Comparison of ENCODE assay signal across 8 cellular contexts in genomic region chr9:128946945-128947422, GRCh38. TPM values are rescaled to one million over a fixed set of nuclear protein-coding genes. Genes with fewer than 3 reads are reported as not detected.
DNase-seq lines count a peak whose midpoint lies in the region; ATAC-seq and TF ChIP-seq lines count a peak whose summit lies in the region.

No MANE protein-coding gene starts in this region.

- H3K4me1 Mint-ChIP-seq in GM23338: peaks cover 18% of the 10 kb centered on the region
- H3K4me1 Mint-ChIP-seq in stimulated activated effector memory CD8-positive, alpha-beta T cell treated with anti-CD3 and anti-CD28 coated beads, Interleukin-12 subunit alpha, Interleukin-12 subunit beta, amount 100 ng/mL, for 72 hours: peaks cover 22% of the 10 kb centered on the region

- no peaks in the 10 kb centered on the region for H3K9me3 ChIP-seq in NT2/D1 (ENCODE audit: insufficient read depth, low read length)
- H3K9me3 ChIP-seq in breast epithelium: no peaks in the 10 kb centered on the region

- no peaks in the 10 kb centered on the region; the same call in none of the 2 replicates for H4K20me1 ChIP-seq in GM23338 (replicated peaks; ENCODE audit: insufficient read depth)

- H3K36me3 Mint-ChIP-seq in GM23338 (ENCODE audit: low read depth): peaks cover 39% of the 10 kb centered on the region
- H3K36me3 Mint-ChIP-seq in stimulated activated effector memory CD8-positive, alpha-beta T cell treated with anti-CD3 and anti-CD28 coated beads, Interleukin-12 subunit alpha, Interleukin-12 subunit beta, amount 100 ng/mL, for 72 hours: peaks cover 58% of the 10 kb centered on the region

- H3K9ac ChIP-seq in NT2/D1 (ENCODE audit: insufficient read length, low read depth): peak overlapping the region; percentile 98

- H3K4me2 ChIP-seq in GM23338: peak overlapping the region; percentile 99

- H3K9me3 Mint-ChIP-seq in GM23338: no peaks in the 10 kb centered on the region
- no peaks in the 10 kb centered on the region for H3K9me3 Mint-ChIP-seq in stimulated activated effector memory CD8-positive, alpha-beta T cell treated with anti-CD3 and anti-CD28 coated beads, Interleukin-12 subunit alpha, Interleukin-12 subunit beta, amount 100 ng/mL, for 72 hours

- TF ChIP-seq CTCF in GM23338 (conservative IDR thresholded peaks at IDR 0.05; ENCODE audit: low read depth in 2 of 2) (no peak), breast epithelium (IDR thresholded peaks at IDR 0.05) (no peak)

- H3K4me3 ChIP-seq in GM23338 (peak overlapping the region; percentile 99), NT2/D1 (ENCODE audit: insufficient read length, low read depth) (peak overlapping the region; percentile 97), breast epithelium (peak overlapping the region; percentile 89 to 96 (median 94))

- peak overlapping the region; percentile 98 for H3K27ac Mint-ChIP-seq in GM23338
- H3K27ac Mint-ChIP-seq in stimulated activated effector memory CD8-positive, alpha-beta T cell treated with anti-CD3 and anti-CD28 coated beads, Interleukin-12 subunit alpha, Interleukin-12 subunit beta, amount 100 ng/mL, for 72 hours: peak overlapping the region; percentile 98

- no peak for TF ChIP-seq POLR2A in breast epithelium (IDR thresholded peaks at IDR 0.05)

- DNase-seq in DMS79 (lab: John Stamatoyannopoulos, UW): peak; percentile 19
- DNase-seq in GM23338 (ENCODE audit: low spot score): peak; percentile 27
- DNase-seq in NT2/D1 (ENCODE audit: low read depth, low spot score): no peak
- DNase-seq in breast epithelium (ENCODE audit: low spot score in 2 of 2): peak; percentile 30 to 50
- DNase-seq in islet precursor cell: peak; percentile 62
- DNase-seq in stimulated activated effector memory CD8-positive, alpha-beta T cell treated with anti-CD3 and anti-CD28 coated beads, Interleukin-12 subunit alpha, Interleukin-12 subunit beta, amount 100 ng/mL, for 72 hours (ENCODE audit: low spot score in 2 of 2): no peak
- DNase-seq in NOMO-1 treated with DMSO at 0.1 percent for 48 hours (lab: John Stamatoyannopoulos, UW; ENCODE audit: unreplicated experiment): no peak

- H3K27me3 ChIP-seq in GM23338 (ENCODE audit: insufficient read depth): no peaks in the 10 kb centered on the region
- H3K27me3 ChIP-seq in NT2/D1 (ENCODE audit: insufficient read depth, insufficient read length): no peaks in the 10 kb centered on the region
- no peaks in the 10 kb centered on the region for H3K27me3 ChIP-seq in breast epithelium

- peak overlapping the region; percentile 93 for H3K4me3 Mint-ChIP-seq in GM23338
- H3K4me3 Mint-ChIP-seq in stimulated activated effector memory CD8-positive, alpha-beta T cell treated with anti-CD3 and anti-CD28 coated beads, Interleukin-12 subunit alpha, Interleukin-12 subunit beta, amount 100 ng/mL, for 72 hours: peak overlapping the region; percentile 96

- H3F3A ChIP-seq in GM23338 (replicated peaks; ENCODE audit: low read depth): 0 out of 2 replicates have a peak, but pooled peaks cover 6% of the 10 kb centered on the region

- intact Hi-C loops in breast epithelium (cut with DNase I; ENCODE audit: low total_unique reads): loop anchor here (5.0 kb wide), 1 partner anchor 1135 kb away; no protein-coding TSS in a partner anchor

- H3K27ac ChIP-seq in GM23338 (ENCODE audit: low read depth) (peak overlapping the region; percentile 72; the same call in 1 of the 2 replicates), breast epithelium (peak overlapping the region; percentile 92 to 94)

- H3K36me3 ChIP-seq in GM23338 (ENCODE audit: insufficient read depth) (peaks cover 13% of the 10 kb centered on the region; the same call in 1 of the 2 replicates), NT2/D1 (ENCODE audit: insufficient read depth, insufficient read length, low read length) (peaks cover 63% of the 10 kb centered on the region), breast epithelium (no peaks in the 10 kb centered on the region)

- peaks cover 11% of the 10 kb centered on the region for H3K27me3 Mint-ChIP-seq in GM23338 (ENCODE audit: insufficient read depth, low read depth, poor library complexity)

- ATAC-seq in GM23338 (peak; percentile 55), GM18907 (IDR thresholded peaks at IDR 0.05; ENCODE audit: unreplicated experiment) (no peak)
- peak; percentile 32 for ATAC-seq in stimulated activated effector memory CD8-positive, alpha-beta T cell treated with anti-CD3 and anti-CD28 coated beads, Interleukin-12 subunit alpha, Interleukin-12 subunit beta, amount 100 ng/mL, for 72 hours

- peaks cover 35% of the 10 kb centered on the region for H3K79me2 ChIP-seq in GM23338 (replicated peaks; ENCODE audit: insufficient read depth)

- H2AFZ ChIP-seq in GM23338: peak overlapping the region; percentile 69; the same call in 1 of the 2 replicates

- H3K9me2 ChIP-seq in GM23338 (ENCODE audit: insufficient read depth): no peaks in the 10 kb centered on the region

- H3K4me1 ChIP-seq in GM23338 (ENCODE audit: insufficient read depth) (no peaks in the 10 kb centered on the region; the same call in 1 of the 2 replicates), NT2/D1 (ENCODE audit: insufficient read depth, insufficient read length) (peaks cover 9% of the 10 kb centered on the region), breast epithelium (no peaks in the 10 kb centered on the region)

TF ChIP-seq in GM23338, 12 proteins besides CTCF, POLR2A, EP300 and RAD21 (continues in another document):
- no peak for TF ChIP-seq ZNF331 (CRISPR knock-in tag; IDR thresholded peaks at IDR 0.05; ENCODE audit: low read depth)
- no peak for TF ChIP-seq REST (IDR thresholded peaks at IDR 0.05; ENCODE audit: unreplicated experiment)
- TF ChIP-seq STAT1 (IDR thresholded peaks at IDR 0.05; ENCODE audit: unreplicated experiment): no peak
- no peak for TF ChIP-seq EZH2 (IDR thresholded peaks at IDR 0.05; ENCODE audit: low read depth, unreplicated experiment)

RNA-seq across cellular contexts. Expression of gene DOLK, which starts 0.4 kb away (rescaled TPM):
- total RNA-seq in GM23338 (2014; rRNA removed; shearing (Covaris generic)): 20.2 and 21.3 TPM in 2 replicates
- polyA plus RNA-seq in GM23338 (2016; fragmentation: Nextera tagmentation; extraction: Ambion mirVana): 9.8 and 10.3 TPM in 2 replicates
- total RNA-seq in breast epithelium: 10 to 100 TPM; 11.1 to 16.2 (median 14.3) TPM

RNA-seq across cellular contexts. Expression of gene NUP188, which starts 0.5 kb away (rescaled TPM):
- total RNA-seq in GM23338 (2014; rRNA removed; shearing (Covaris generic)): 107 and 117 TPM in 2 replicates
- 25.5 and 28.4 TPM in 2 replicates for polyA plus RNA-seq in GM23338 (2016; fragmentation: Nextera tagmentation; extraction: Ambion mirVana)
- total RNA-seq in breast epithelium: 10 to 100 TPM; 32.3 to 49.5 (median 36.0) TPM

RNA-seq across cellular contexts. Expression of gene PHYHD1, which starts 26.2 kb away (rescaled TPM):
- total RNA-seq in GM23338 (2014; rRNA removed; shearing (Covaris generic)): 4.1 and 10.4 TPM in 2 replicates
- polyA plus RNA-seq in GM23338 (2016; fragmentation: Nextera tagmentation; extraction: Ambion mirVana): 16.8 and 23.4 TPM in 2 replicates
- total RNA-seq in breast epithelium: 10 to 100 TPM; 24.3 to 67.0 (median 44.8) TPM

Comparison
In these comparisons a context has a peak if more than half of its experiments do, and no peak if none do; other contexts are left out.
1. DNase-seq: peak in DMS79 (single experiment), GM23338 (single experiment), breast epithelium (2 of 2) and islet precursor cell (single experiment); none in NT2/D1 (single experiment), stimulated activated effector memory CD8-positive, alpha-beta T cell treated with anti-CD3 and anti-CD28 coated beads, Interleukin-12 subunit alpha, Interleukin-12 subunit beta, amount 100 ng/mL, for 72 hours (0 of 2) and NOMO-1 treated with DMSO at 0.1 percent for 48 hours (single experiment).
2. Peak in every context shown above with its lines, with median percentiles within 50 percentile points of each other: H3K4me3 ChIP-seq.